In the genomic region with DNA sequence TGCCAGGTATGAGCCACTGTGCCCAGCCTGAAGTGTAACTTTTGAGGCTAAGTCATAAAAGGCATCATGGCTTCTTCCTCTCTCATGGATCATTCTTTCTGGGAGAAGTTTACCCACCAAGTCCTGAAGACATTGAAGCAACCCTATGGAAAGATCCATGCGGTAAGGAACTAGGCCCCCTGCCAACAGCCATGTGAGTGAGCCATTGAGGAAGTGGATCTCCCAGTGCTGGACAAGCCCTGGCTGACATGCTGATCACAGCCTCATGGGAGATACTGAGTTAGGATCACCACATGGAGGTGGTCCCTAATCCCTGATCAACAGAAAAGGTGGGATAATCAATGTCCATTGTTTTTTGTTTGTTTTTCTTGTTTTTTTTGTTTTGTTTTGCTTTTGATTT, we compare ENCODE assay signal across 20 cellular contexts. TPM values are rescaled to one million over a fixed set of nuclear protein-coding genes. Genes with fewer than 3 reads are reported as not detected.
DNase-seq lines count a peak whose midpoint lies in the region; ATAC-seq and TF ChIP-seq lines count a peak whose summit lies in the region.
"Had no signal": no experiment of that assay in that cellular context is flagged by ENCODE, and none has a peak within 500 bp of the region (broad histone marks: within the 10 kb centered on the region; RNA-seq: fewer than 3 reads in every experiment).

No MANE protein-coding gene starts in this region.

- intact Hi-C loops in left ventricle myocardium superior (cut with micrococcal nuclease): no loop called here
- intact Hi-C loops in Right ventricle myocardium inferior (cut with DNase I): no loop called here

- peaks cover 2% of the 10 kb centered on the region for H3K9me3 ChIP-seq in BE2C
- H3K9me3 ChIP-seq: SK-N-SH had no signal

- ATAC-seq in left ventricle myocardium superior: no peak
- ATAC-seq in Right ventricle myocardium inferior: no peak
- ATAC-seq in GM19467 (IDR thresholded peaks at IDR 0.05; ENCODE audit: unreplicated experiment): no peak
- ATAC-seq: GM12878, Panc1 had no signal

- no peaks in the 10 kb centered on the region for H3K27me3 ChIP-seq in BE2C

- peaks cover 2% of the 10 kb centered on the region; the same call in 1 of the 2 replicates for H3K36me3 ChIP-seq in BE2C

- H3K4me3 ChIP-seq in fibroblast of the aortic adventitia (ENCODE audit: low read depth, low read length) (no peak overlapping the region), BE2C (ENCODE audit: low read depth, low read length) (no peak overlapping the region)
- H3K4me3 ChIP-seq: BLaER1, GM12878 had no signal

- TF ChIP-seq CTCF in fibroblast of the aortic adventitia (IDR thresholded peaks at IDR 0.05; ENCODE audit: insufficient read depth, low read length) (no peak), BE2C (IDR thresholded peaks at IDR 0.05; ENCODE audit: low read depth, low read length) (no peak)

- 0 out of 2 replicates have a peak, but pooled peaks cover 3% of the 10 kb centered on the region for H3K4me1 ChIP-seq in BE2C

- DNase-seq in DMS 273 (lab: John Stamatoyannopoulos, UW; ENCODE audit: unreplicated experiment) (peak; percentile 11), DMS 273 treated with DMSO at 0.1 percent for 48 hours (lab: John Stamatoyannopoulos, UW) (no peak), left ventricle myocardium superior (peak; percentile 48), Right ventricle myocardium inferior (ENCODE audit: missing footprints) (no peak), fibroblast of the aortic adventitia (ENCODE audit: low read depth) (peak; percentile 43), BE2C (no peak), NCI-H2227 (lab: John Stamatoyannopoulos, UW; ENCODE audit: unreplicated experiment) (no peak)
- DNase-seq: CD8-positive, alpha-beta memory T cell; DND-41; GOT3; NCI-H1105 treated with DMSO at 0.1 percent for 48 hours; NCI-H187; NCI-H2171; NCI-H748 treated with DMSO at 0.1 percent for 48 hours; SK-N-SH had no signal

RNA-seq across cellular contexts. Expression of a gene that starts 3.3 kb away (rescaled TPM):
- 24.8 TPM for total RNA-seq in left ventricle myocardium superior
- total RNA-seq in Right ventricle myocardium inferior: 23.8 TPM
- total RNA-seq in fibroblast of the aortic adventitia (ENCODE audit: low replicate concordance): 3.5 and 10.2 TPM in 2 replicates
- 11.2 TPM for polyA plus RNA-seq in BE2C (2012; ENCODE audit: insufficient read depth, insufficient read length, low read depth)

RNA-seq across cellular contexts. Expression of a gene that starts 12.7 kb away (rescaled TPM):
- 15.3 TPM for total RNA-seq in left ventricle myocardium superior
- 12.5 TPM for total RNA-seq in Right ventricle myocardium inferior
- 0.36 and 1.5 TPM in 2 replicates for total RNA-seq in fibroblast of the aortic adventitia (ENCODE audit: low replicate concordance)
- polyA plus RNA-seq in BE2C (2012; ENCODE audit: insufficient read depth, insufficient read length, low read depth): 0.15 TPM

RNA-seq across cellular contexts. Expression of a gene that starts 13.3 kb away (rescaled TPM):
- total RNA-seq in left ventricle myocardium superior: 23.4 TPM
- total RNA-seq in Right ventricle myocardium inferior: 25.9 TPM
- total RNA-seq in fibroblast of the aortic adventitia (ENCODE audit: low replicate concordance): 29.0 and 29.6 TPM in 2 replicates
- polyA plus RNA-seq in BE2C (2012; ENCODE audit: insufficient read depth, insufficient read length, low read depth): 15.1 TPM

RNA-seq across cellular contexts. Expression of a gene that starts 31.3 kb away (rescaled TPM):
- total RNA-seq in left ventricle myocardium superior: not detected
- total RNA-seq in Right ventricle myocardium inferior: not detected
- total RNA-seq in fibroblast of the aortic adventitia (ENCODE audit: low replicate concordance): 0.36 TPM in 1 of 2 replicates, not detected in the other
- polyA plus RNA-seq in BE2C (2012; ENCODE audit: insufficient read depth, insufficient read length, low read depth): 0.52 TPM
- total RNA-seq: GM12878, NCI-H460 had no signal

Comparison
In these comparisons a context has a peak if more than half of its experiments do, and no peak if none do; other contexts are left out.
1. DNase-seq: peak in DMS 273 (single experiment), left ventricle myocardium superior (single experiment) and fibroblast of the aortic adventitia (single experiment); none in DMS 273 treated with DMSO at 0.1 percent for 48 hours (single experiment), Right ventricle myocardium inferior (single experiment), BE2C (single experiment) and NCI-H2227 (single experiment).